ENCODE assay signal across 19 cellular contexts in the genomic region with DNA sequence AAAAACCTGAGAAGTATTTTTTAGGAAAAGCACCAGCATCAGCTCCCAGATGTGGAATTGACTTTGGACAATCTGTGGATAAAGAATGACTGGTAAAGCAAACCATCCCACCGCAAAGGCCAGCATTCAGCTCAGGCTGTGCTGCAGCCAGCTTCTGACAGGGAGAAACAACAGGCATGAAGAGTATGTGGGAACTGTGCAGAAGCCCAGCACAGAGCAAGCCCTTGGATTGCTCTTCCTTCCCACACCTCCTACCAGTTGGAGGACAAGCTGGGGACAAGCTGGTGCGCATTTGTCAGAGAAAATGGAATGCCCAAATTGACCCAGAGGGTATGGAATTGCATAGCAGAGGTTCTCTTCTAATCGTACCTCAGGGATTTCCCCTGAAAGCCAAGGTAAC.
"Had no signal": no experiment of that assay in that cellular context is flagged by ENCODE, and none has a peak within 500 bp of the region (broad histone marks: within the 10 kb centered on the region; RNA-seq: fewer than 3 reads in every experiment).

No MANE protein-coding gene starts in this region.

- H3K4me3 ChIP-seq: coronary artery, esophagus muscularis mucosa, gastroesophageal sphincter, left ventricle myocardium inferior, lung, testis, tibial nerve, upper lobe of right lung had no signal

- H3K4me1 ChIP-seq: testis, tibial nerve, upper lobe of right lung had no signal

- ATAC-seq: naive thymus-derived CD8-positive, alpha-beta T cell; stimulated activated naive B cell treated with anti-CD40 and anti-IgM and Interleukin-4, amounts not matched to agents 10 μg/mL and 1 μg/mL and 100 μg/mL, for 72 hours; stimulated activated naive CD8-positive, alpha-beta T cell treated with anti-CD3 and anti-CD28 coated beads, Interleukin-15, amount 100 ng/mL, for 72 hours; upper lobe of right lung had no signal

- H3K27me3 ChIP-seq: esophagus muscularis mucosa, gastroesophageal sphincter, testis, tibial nerve, upper lobe of right lung had no signal

- H3K36me3 ChIP-seq: esophagus muscularis mucosa, gastroesophageal sphincter, left ventricle myocardium inferior, neutrophil, tibial nerve, upper lobe of right lung had no signal

- H3K27ac ChIP-seq: coronary artery, epithelial cell of prostate, esophagus muscularis mucosa, gastroesophageal sphincter, left ventricle myocardium inferior, neutrophil, testis, tibial nerve, upper lobe of right lung had no signal

- DNase-seq: caudate nucleus; effector CD8-positive, alpha-beta T cell; glutamatergic neuron; left ventricle myocardium inferior; mesendoderm; naive thymus-derived CD8-positive, alpha-beta T cell; posterior cingulate gyrus; stimulated activated CD4-positive, alpha-beta T cell treated with anti-CD3 and anti-CD28 coated beads, Interleukin-4, amount 100 ng/mL, for 24 hours; stimulated activated naive B cell treated with anti-CD40 and anti-IgM and Interleukin-4, amounts not matched to agents 10 μg/mL and 1 μg/mL and 100 μg/mL, for 72 hours; stimulated activated naive CD8-positive, alpha-beta T cell treated with anti-CD3 and anti-CD28 coated beads, Interleukin-15, amount 100 ng/mL, for 72 hours; testis; upper lobe of right lung had no signal

- H3K9me3 ChIP-seq: esophagus muscularis mucosa, gastroesophageal sphincter, left ventricle myocardium inferior, neutrophil, testis, tibial nerve, upper lobe of right lung had no signal
